Comparison of ENCODE assay signal across 1 cellular context in the genomic region with DNA sequence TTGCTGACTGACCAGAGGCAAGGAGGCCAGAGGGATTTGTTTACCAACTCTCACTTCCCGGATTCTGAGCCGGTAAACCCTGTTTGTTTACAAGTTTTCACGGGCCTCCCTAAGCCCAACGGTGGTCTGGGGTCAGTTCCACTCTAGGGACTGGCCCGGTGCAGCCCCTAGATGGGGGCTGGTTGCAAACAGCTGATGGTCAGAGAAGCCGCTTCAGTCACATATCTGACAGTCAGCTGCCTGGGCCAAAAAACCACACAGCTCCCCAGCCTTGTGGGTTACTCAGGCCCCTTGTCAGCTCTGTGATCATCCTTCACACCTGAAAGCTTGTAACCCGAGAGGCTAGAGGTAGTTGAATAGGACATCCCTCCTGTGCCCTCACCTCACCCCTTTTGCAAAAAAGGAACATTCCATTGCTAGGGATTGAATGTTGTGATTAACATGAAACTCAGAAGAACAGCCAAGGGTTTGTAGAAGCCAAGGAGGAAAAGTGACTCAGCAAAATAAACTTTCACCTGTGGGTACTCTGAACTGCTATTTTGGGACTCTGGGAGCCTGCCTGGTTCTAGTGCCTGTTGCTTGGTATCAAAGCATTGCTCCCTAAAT.
TF ChIP-seq lines count a peak whose summit lies in the region.

No MANE protein-coding gene starts in this region.

TF ChIP-seq in K562, 482 proteins besides CTCF, POLR2A, EP300 and RAD21:
- TF ChIP-seq GABPB2 (CRISPR knock-in tag; conservative IDR thresholded peaks at IDR 0.05) (no peak), ETS2 (tag; IDR thresholded peaks at IDR 0.05; ENCODE audit: borderline replicate concordance, poor library complexity, severe bottlenecking) (no peak), MAFK (IDR thresholded peaks at IDR 0.05; ENCODE audit: low read length) (peak; percentile 79; the same call in 1 of the 2 replicates), C11orf30 (IDR thresholded peaks at IDR 0.05; ENCODE audit: low read depth) (peak; percentile 88), NFE2L1 (tag; IDR thresholded peaks at IDR 0.05; ENCODE audit: borderline replicate concordance, low read depth) (peak; percentile 80), ZNF316 (IDR thresholded peaks at IDR 0.05) (peak; percentile 91), ZFP1 (CRISPR knock-in tag; IDR thresholded peaks at IDR 0.05) (no peak), MAFF (IDR thresholded peaks at IDR 0.05; ENCODE audit: low read length) (peak; percentile 80), ZNF12 (CRISPR knock-in tag; IDR thresholded peaks at IDR 0.05) (no peak), BACH1 (tag; IDR thresholded peaks at IDR 0.05) (peak; percentile 85; the same call in 1 of the 2 replicates), NFE2 (IDR thresholded peaks at IDR 0.05; ENCODE audit: low read depth) (peak; percentile 87), MAFG (tag; conservative IDR thresholded peaks at IDR 0.05) (peak; percentile 92), ELF1 (tag; IDR thresholded peaks at IDR 0.05) (no peak), ZEB2 (IDR thresholded peaks at IDR 0.05) (0 out of 2 replicates have a peak, but pooled peaks have one; percentile 29)
- TF ChIP-seq, protein P1, sequence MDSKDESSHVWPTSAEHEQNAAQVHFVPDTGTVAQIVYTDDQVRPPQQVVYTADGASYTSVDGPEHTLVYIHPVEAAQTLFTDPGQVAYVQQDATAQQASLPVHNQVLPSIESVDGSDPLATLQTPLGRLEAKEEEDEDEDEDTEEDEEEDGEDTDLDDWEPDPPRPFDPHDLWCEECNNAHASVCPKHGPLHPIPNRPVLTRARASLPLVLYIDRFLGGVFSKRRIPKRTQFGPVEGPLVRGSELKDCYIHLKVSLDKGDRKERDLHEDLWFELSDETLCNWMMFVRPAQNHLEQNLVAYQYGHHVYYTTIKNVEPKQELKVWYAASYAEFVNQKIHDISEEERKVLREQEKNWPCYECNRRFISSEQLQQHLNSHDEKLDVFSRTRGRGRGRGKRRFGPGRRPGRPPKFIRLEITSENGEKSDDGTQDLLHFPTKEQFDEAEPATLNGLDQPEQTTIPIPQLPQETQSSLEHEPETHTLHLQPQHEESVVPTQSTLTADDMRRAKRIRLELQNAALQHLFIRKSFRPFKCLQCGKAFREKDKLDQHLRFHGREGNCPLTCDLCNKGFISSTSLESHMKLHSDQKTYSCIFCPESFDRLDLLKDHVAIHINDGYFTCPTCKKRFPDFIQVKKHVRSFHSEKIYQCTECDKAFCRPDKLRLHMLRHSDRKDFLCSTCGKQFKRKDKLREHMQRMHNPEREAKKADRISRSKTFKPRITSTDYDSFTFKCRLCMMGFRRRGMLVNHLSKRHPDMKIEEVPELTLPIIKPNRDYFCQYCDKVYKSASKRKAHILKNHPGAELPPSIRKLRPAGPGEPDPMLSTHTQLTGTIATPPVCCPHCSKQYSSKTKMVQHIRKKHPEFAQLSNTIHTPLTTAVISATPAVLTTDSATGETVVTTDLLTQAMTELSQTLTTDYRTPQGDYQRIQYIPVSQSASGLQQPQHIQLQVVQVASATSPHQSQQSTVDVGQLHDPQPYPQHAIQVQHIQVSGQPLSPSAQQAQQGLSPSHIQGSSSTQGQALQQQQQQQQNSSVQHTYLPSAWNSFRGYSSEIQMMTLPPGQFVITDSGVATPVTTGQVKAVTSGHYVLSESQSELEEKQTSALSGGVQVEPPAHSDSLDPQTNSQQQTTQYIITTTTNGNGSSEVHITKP (IDR thresholded peaks at IDR 0.05; ENCODE audit: partially characterized antibody), result peak; percentile 33
- TF ChIP-seq, protein P2, sequence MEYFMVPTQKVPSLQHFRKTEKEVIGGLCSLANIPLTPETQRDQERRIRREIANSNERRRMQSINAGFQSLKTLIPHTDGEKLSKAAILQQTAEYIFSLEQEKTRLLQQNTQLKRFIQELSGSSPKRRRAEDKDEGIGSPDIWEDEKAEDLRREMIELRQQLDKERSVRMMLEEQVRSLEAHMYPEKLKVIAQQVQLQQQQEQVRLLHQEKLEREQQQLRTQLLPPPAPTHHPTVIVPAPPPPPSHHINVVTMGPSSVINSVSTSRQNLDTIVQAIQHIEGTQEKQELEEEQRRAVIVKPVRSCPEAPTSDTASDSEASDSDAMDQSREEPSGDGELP (CRISPR knock-in tag; IDR thresholded peaks at IDR 0.05; ENCODE audit: borderline replicate concordance), result peak; percentile 59; the same call in 1 of the 2 replicates
- TF ChIP-seq, protein P3, sequence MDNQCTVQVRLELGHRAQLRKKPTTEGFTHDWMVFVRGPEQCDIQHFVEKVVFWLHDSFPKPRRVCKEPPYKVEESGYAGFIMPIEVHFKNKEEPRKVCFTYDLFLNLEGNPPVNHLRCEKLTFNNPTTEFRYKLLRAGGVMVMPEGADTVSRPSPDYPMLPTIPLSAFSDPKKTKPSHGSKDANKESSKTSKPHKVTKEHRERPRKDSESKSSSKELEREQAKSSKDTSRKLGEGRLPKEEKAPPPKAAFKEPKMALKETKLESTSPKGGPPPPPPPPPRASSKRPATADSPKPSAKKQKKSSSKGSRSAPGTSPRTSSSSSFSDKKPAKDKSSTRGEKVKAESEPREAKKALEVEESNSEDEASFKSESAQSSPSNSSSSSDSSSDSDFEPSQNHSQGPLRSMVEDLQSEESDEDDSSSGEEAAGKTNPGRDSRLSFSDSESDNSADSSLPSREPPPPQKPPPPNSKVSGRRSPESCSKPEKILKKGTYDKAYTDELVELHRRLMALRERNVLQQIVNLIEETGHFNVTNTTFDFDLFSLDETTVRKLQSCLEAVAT (IDR thresholded peaks at IDR 0.05), result 0 out of 4 replicates have a peak, but pooled peaks of 1 of the 2 experiments have one; percentile 19
